ENCODE assay signal across 8 cellular contexts in genomic region chr5:11182441-11183080, GRCh38.
A peak's percentile ranks its signal among the peaks of the same experiment; 100 is the strongest.
DNase-seq lines count a peak whose midpoint lies in the region; ATAC-seq, FAIRE-seq and TF ChIP-seq lines count a peak whose summit lies in the region.

No MANE protein-coding gene starts in this region.

- H3K9ac ChIP-seq in neural cell (ENCODE audit: low read length), result no peak overlapping the region

- ATAC-seq in GM19452 (IDR thresholded peaks at IDR 0.05; ENCODE audit: unreplicated experiment) (no peak), GM21737 (IDR thresholded peaks at IDR 0.05; ENCODE audit: unreplicated experiment) (no peak)

- H3K4me3 ChIP-seq in neural cell (ENCODE audit: low read length), result no peak overlapping the region

- no peaks in the 10 kb centered on the region for H3K9me2 ChIP-seq in neural cell (ENCODE audit: insufficient read depth, low read length)

- H3K9me3 ChIP-seq in neural cell (ENCODE audit: low read length), result no peaks in the 10 kb centered on the region

- no peak overlapping the region for H3K27ac Mint-ChIP-seq in activated T-helper 2 cell treated with anti-CD3 and anti-CD28 coated beads, Interferon-gamma antibody, Interleukin-2, Interleukin-4, amounts not matched to agents 10 μg/mL and 5 μg/mL and 100 μg/mL, durations not matched to agents 14 hours and 24 hours and 36 hours

- H3K27ac ChIP-seq in neural cell (ENCODE audit: low read length), result no peak overlapping the region

- TF ChIP-seq RAD21 in neural cell (conservative IDR thresholded peaks at IDR 0.05), result peak; percentile 56

- no peaks in the 10 kb centered on the region for H4K20me1 ChIP-seq in neural cell (ENCODE audit: insufficient read depth)

- H3K79me2 ChIP-seq in neural cell (replicated peaks; ENCODE audit: insufficient read depth, low read length), result no peaks in the 10 kb centered on the region

- H3K36me3 ChIP-seq in neural cell (ENCODE audit: insufficient read depth, low read length), result peaks cover 4% of the 10 kb centered on the region

- intact Hi-C loops in activated T-helper 2 cell treated with anti-CD3 and anti-CD28 coated beads, Interferon-gamma antibody, Interleukin-2, Interleukin-4, amounts not matched to agents 10 μg/mL and 5 μg/mL and 100 μg/mL, durations not matched to agents 14 hours and 24 hours and 36 hours (cut with micrococcal nuclease), result no loop called here

- H2AFZ ChIP-seq in neural cell (ENCODE audit: low read depth, low read length), result no peak overlapping the region

- no peaks in the 10 kb centered on the region for H3K27me3 Mint-ChIP-seq in activated T-helper 2 cell treated with anti-CD3 and anti-CD28 coated beads, Interferon-gamma antibody, Interleukin-2, Interleukin-4, amounts not matched to agents 10 μg/mL and 5 μg/mL and 100 μg/mL, durations not matched to agents 14 hours and 24 hours and 36 hours (ENCODE audit: low read depth)

- no peaks in the 10 kb centered on the region for H3K27me3 ChIP-seq in neural cell (ENCODE audit: insufficient read depth, low read depth, low read length)

- no peaks in the 10 kb centered on the region for H3K36me3 Mint-ChIP-seq in activated T-helper 2 cell treated with anti-CD3 and anti-CD28 coated beads, Interferon-gamma antibody, Interleukin-2, Interleukin-4, amounts not matched to agents 10 μg/mL and 5 μg/mL and 100 μg/mL, durations not matched to agents 14 hours and 24 hours and 36 hours (ENCODE audit: low read depth)

- DNase-seq in DMS 273 (lab: John Stamatoyannopoulos, UW; ENCODE audit: unreplicated experiment) (peak; percentile 80), H54 (ENCODE audit: insufficient read length, low spot score) (peak; percentile 23), NCI-H2227 treated with DMSO at 0.1 percent for 48 hours (lab: John Stamatoyannopoulos, UW) (peak; percentile 24), cerebellum (ENCODE audit: low spot score) (peak; percentile 25)
- no peak for DNase-seq in activated T-helper 2 cell treated with anti-CD3 and anti-CD28 coated beads, Interferon-gamma antibody, Interleukin-2, Interleukin-4, amounts not matched to agents 10 μg/mL and 5 μg/mL and 100 μg/mL, durations not matched to agents 14 hours and 24 hours and 36 hours (ENCODE audit: low spot score)

- no peak for TF ChIP-seq POLR2A in H54 (IDR thresholded peaks at IDR 0.05; ENCODE audit: low read depth, low read length)

- peak; percentile 63 for TF ChIP-seq CTCF in neural cell (IDR thresholded peaks at IDR 0.05; ENCODE audit: poor library complexity, severe bottlenecking)

- no peak overlapping the region for H3K4me3 Mint-ChIP-seq in activated T-helper 2 cell treated with anti-CD3 and anti-CD28 coated beads, Interferon-gamma antibody, Interleukin-2, Interleukin-4, amounts not matched to agents 10 μg/mL and 5 μg/mL and 100 μg/mL, durations not matched to agents 14 hours and 24 hours and 36 hours (ENCODE audit: low read depth)

- FAIRE-seq in H54 (lab: Jason Lieb, UNC), result no peak

- H3K9me3 Mint-ChIP-seq in activated T-helper 2 cell treated with anti-CD3 and anti-CD28 coated beads, Interferon-gamma antibody, Interleukin-2, Interleukin-4, amounts not matched to agents 10 μg/mL and 5 μg/mL and 100 μg/mL, durations not matched to agents 14 hours and 24 hours and 36 hours, result no peaks in the 10 kb centered on the region

- H3K4me1 Mint-ChIP-seq in activated T-helper 2 cell treated with anti-CD3 and anti-CD28 coated beads, Interferon-gamma antibody, Interleukin-2, Interleukin-4, amounts not matched to agents 10 μg/mL and 5 μg/mL and 100 μg/mL, durations not matched to agents 14 hours and 24 hours and 36 hours (ENCODE audit: low read depth), result no peaks in the 10 kb centered on the region

- no peaks in the 10 kb centered on the region for H3F3A ChIP-seq in neural cell (ENCODE audit: insufficient read depth, low read length, poor library complexity, severe bottlenecking)

- no peak overlapping the region for H3K4me2 ChIP-seq in neural cell (ENCODE audit: low read length)

- TF ChIP-seq EP300 in neural cell (conservative IDR thresholded peaks at IDR 0.05; ENCODE audit: poor library complexity, severe bottlenecking), result no peak

TF ChIP-seq in neural cell, 6 proteins besides CTCF, POLR2A, EP300 and RAD21:
- peak; percentile 57 for TF ChIP-seq SMC3 (conservative IDR thresholded peaks at IDR 0.05; ENCODE audit: poor library complexity)
- no peak for TF ChIP-seq TAF1 (IDR thresholded peaks at IDR 0.05; ENCODE audit: low read depth)
